Comparison of ENCODE assay signal across 2 cellular contexts in genomic region chr1:26827663-26828062, GRCh38.
TF ChIP-seq lines count a peak whose summit lies in the region.

No MANE protein-coding gene starts in this region.

TF ChIP-seq in GM23338, 12 proteins besides CTCF, POLR2A, EP300 and RAD21 (continued from another document):
- TF ChIP-seq, protein P1, sequence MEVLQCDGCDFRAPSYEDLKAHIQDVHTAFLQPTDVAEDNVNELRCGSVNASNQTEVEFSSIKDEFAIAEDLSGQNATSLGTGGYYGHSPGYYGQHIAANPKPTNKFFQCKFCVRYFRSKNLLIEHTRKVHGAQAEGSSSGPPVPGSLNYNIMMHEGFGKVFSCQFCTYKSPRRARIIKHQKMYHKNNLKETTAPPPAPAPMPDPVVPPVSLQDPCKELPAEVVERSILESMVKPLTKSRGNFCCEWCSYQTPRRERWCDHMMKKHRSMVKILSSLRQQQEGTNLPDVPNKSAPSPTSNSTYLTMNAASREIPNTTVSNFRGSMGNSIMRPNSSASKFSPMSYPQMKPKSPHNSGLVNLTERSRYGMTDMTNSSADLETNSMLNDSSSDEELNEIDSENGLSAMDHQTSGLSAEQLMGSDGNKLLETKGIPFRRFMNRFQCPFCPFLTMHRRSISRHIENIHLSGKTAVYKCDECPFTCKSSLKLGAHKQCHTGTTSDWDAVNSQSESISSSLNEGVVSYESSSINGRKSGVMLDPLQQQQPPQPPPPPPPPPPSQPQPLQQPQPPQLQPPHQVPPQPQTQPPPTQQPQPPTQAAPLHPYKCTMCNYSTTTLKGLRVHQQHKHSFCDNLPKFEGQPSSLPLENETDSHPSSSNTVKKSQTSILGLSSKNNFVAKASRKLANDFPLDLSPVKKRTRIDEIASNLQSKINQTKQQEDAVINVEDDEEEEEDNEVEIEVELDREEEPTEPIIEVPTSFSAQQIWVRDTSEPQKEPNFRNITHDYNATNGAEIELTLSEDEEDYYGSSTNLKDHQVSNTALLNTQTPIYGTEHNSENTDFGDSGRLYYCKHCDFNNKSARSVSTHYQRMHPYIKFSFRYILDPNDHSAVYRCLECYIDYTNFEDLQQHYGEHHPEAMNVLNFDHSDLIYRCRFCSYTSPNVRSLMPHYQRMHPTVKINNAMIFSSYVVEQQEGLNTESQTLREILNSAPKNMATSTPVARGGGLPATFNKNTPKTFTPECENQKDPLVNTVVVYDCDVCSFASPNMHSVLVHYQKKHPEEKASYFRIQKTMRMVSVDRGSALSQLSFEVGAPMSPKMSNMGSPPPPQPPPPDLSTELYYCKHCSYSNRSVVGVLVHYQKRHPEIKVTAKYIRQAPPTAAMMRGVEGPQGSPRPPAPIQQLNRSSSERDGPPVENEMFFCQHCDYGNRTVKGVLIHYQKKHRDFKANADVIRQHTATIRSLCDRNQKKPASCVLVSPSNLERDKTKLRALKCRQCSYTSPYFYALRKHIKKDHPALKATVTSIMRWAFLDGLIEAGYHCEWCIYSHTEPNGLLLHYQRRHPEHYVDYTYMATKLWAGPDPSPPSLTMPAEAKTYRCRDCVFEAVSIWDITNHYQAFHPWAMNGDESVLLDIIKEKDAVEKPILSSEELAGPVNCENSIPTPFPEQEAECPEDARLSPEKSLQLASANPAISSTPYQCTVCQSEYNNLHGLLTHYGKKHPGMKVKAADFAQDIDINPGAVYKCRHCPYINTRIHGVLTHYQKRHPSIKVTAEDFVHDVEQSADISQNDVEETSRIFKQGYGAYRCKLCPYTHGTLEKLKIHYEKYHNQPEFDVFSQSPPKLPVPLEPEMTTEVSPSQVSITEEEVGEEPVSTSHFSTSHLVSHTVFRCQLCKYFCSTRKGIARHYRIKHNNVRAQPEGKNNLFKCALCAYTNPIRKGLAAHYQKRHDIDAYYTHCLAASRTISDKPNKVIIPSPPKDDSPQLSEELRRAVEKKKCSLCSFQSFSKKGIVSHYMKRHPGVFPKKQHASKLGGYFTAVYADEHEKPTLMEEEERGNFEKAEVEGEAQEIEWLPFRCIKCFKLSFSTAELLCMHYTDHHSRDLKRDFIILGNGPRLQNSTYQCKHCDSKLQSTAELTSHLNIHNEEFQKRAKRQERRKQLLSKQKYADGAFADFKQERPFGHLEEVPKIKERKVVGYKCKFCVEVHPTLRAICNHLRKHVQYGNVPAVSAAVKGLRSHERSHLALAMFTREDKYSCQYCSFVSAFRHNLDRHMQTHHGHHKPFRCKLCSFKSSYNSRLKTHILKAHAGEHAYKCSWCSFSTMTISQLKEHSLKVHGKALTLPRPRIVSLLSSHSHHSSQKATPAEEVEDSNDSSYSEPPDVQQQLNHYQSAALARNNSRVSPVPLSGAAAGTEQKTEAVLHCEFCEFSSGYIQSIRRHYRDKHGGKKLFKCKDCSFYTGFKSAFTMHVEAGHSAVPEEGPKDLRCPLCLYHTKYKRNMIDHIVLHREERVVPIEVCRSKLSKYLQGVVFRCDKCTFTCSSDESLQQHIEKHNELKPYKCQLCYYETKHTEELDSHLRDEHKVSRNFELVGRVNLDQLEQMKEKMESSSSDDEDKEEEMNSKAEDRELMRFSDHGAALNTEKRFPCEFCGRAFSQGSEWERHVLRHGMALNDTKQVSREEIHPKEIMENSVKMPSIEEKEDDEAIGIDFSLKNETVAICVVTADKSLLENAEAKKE (CRISPR knock-in tag; IDR thresholded peaks at IDR 0.05), result no peak
- TF ChIP-seq REST (IDR thresholded peaks at IDR 0.05; ENCODE audit: unreplicated experiment) (no peak), JUNB (IDR thresholded peaks at IDR 0.05; ENCODE audit: unreplicated experiment) (no peak)
- TF ChIP-seq, protein P2, sequence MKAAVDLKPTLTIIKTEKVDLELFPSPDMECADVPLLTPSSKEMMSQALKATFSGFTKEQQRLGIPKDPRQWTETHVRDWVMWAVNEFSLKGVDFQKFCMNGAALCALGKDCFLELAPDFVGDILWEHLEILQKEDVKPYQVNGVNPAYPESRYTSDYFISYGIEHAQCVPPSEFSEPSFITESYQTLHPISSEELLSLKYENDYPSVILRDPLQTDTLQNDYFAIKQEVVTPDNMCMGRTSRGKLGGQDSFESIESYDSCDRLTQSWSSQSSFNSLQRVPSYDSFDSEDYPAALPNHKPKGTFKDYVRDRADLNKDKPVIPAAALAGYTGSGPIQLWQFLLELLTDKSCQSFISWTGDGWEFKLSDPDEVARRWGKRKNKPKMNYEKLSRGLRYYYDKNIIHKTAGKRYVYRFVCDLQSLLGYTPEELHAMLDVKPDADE (IDR thresholded peaks at IDR 0.05), result no peak

TF ChIP-seq in WTC11, 78 proteins besides CTCF, POLR2A, EP300 and RAD21 (continued from another document):
- no peak for TF ChIP-seq ZBTB43 (CRISPR knock-in tag; IDR thresholded peaks at IDR 0.05)
- TF ChIP-seq MXD4 (CRISPR knock-in tag; IDR thresholded peaks at IDR 0.05; ENCODE audit: borderline replicate concordance), result no peak
- TF ChIP-seq ESRRA (CRISPR knock-in tag; IDR thresholded peaks at IDR 0.05; ENCODE audit: borderline replicate concordance), result no peak
- no peak for TF ChIP-seq MYBL2 (CRISPR knock-in tag; IDR thresholded peaks at IDR 0.05)
- no peak for TF ChIP-seq PRDM15 (CRISPR knock-in tag; IDR thresholded peaks at IDR 0.05)
- TF ChIP-seq, protein P3, sequence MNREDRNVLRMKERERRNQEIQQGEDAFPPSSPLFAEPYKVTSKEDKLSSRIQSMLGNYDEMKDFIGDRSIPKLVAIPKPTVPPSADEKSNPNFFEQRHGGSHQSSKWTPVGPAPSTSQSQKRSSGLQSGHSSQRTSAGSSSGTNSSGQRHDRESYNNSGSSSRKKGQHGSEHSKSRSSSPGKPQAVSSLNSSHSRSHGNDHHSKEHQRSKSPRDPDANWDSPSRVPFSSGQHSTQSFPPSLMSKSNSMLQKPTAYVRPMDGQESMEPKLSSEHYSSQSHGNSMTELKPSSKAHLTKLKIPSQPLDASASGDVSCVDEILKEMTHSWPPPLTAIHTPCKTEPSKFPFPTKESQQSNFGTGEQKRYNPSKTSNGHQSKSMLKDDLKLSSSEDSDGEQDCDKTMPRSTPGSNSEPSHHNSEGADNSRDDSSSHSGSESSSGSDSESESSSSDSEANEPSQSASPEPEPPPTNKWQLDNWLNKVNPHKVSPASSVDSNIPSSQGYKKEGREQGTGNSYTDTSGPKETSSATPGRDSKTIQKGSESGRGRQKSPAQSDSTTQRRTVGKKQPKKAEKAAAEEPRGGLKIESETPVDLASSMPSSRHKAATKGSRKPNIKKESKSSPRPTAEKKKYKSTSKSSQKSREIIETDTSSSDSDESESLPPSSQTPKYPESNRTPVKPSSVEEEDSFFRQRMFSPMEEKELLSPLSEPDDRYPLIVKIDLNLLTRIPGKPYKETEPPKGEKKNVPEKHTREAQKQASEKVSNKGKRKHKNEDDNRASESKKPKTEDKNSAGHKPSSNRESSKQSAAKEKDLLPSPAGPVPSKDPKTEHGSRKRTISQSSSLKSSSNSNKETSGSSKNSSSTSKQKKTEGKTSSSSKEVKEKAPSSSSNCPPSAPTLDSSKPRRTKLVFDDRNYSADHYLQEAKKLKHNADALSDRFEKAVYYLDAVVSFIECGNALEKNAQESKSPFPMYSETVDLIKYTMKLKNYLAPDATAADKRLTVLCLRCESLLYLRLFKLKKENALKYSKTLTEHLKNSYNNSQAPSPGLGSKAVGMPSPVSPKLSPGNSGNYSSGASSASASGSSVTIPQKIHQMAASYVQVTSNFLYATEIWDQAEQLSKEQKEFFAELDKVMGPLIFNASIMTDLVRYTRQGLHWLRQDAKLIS (CRISPR knock-in tag; IDR thresholded peaks at IDR 0.05; ENCODE audit: borderline replicate concordance), result no peak
- TF ChIP-seq NFYB (CRISPR knock-in tag; conservative IDR thresholded peaks at IDR 0.05; ENCODE audit: low read depth), result no peak
